25 cellular contexts compared by ENCODE assay signal in genomic region chr1:117653195-117653594, GRCh38. TPM values are rescaled to one million over a fixed set of nuclear protein-coding genes. Genes with fewer than 3 reads are reported as not detected.
DNase-seq lines count a peak whose midpoint lies in the region; ATAC-seq and TF ChIP-seq lines count a peak whose summit lies in the region.
"Had no signal": no experiment of that assay in that cellular context is flagged by ENCODE, and none has a peak within 500 bp of the region (broad histone marks: within the 10 kb centered on the region; RNA-seq: fewer than 3 reads in every experiment).

No MANE protein-coding gene starts in this region.

- peaks cover 54% of the 10 kb centered on the region for H3K4me1 ChIP-seq in CD8-positive, alpha-beta T cell (ENCODE audit: insufficient read depth, low read length)
- H3K4me1 ChIP-seq in Panc1 (ENCODE audit: control insufficient read depth, insufficient read depth, low read length), result peaks cover 47% of the 10 kb centered on the region
- H3K4me1 ChIP-seq in mucosa of rectum (ENCODE audit: control insufficient read depth in 2 of 2, insufficient read depth in 2 of 2, low read length in 2 of 2), result peaks cover 3 to 32% of the 10 kb centered on the region in 2 donors
- peaks cover 0 to 10% (median 0%) of the 10 kb centered on the region in 4 donors for H3K4me1 ChIP-seq in sigmoid colon
- H3K4me1 ChIP-seq: prostate gland had no signal

- peaks cover 10% of the 10 kb centered on the region for H3K27me3 ChIP-seq in CD8-positive, alpha-beta T cell (ENCODE audit: insufficient read depth, low read length)
- H3K27me3 ChIP-seq in Panc1 (ENCODE audit: control insufficient read depth, insufficient read depth, low read length) (no peaks in the 10 kb centered on the region), mucosa of rectum (ENCODE audit: control insufficient read depth in 2 of 2, insufficient read depth in 2 of 2, low read length in 2 of 2) (no peaks in the 10 kb centered on the region), sigmoid colon (no peaks in the 10 kb centered on the region)
- H3K27me3 ChIP-seq: SJSA1, vagina had no signal

- POLR2A ChIA-PET in CD8-positive, alpha-beta T cell (lab: Charles Lee), result interaction anchor here (1.1 kb wide), 1 partner anchor 47 kb away, joined by 5 read pairs; no protein-coding TSS in a partner anchor
- POLR2A ChIA-PET in Panc1 (lab: Charles Lee), result no interaction called here
- POLR2A ChIA-PET in GM10248 (lab: Yijun Ruan, JAX), result no interaction called here

- intact Hi-C loops in CD8-positive, alpha-beta T cell (cut with DNase I, micrococcal nuclease), result no loop called here
- intact Hi-C loops in Panc1 (cut with micrococcal nuclease; ENCODE audit: unreplicated experiment) (no loop called here), sigmoid colon (cut with DNase I) (no loop called here)

- no peak for ATAC-seq in CD8-positive, alpha-beta T cell
- no peak for ATAC-seq in Panc1
- ATAC-seq: HepG2; sciatic nerve; stimulated activated naive CD8-positive, alpha-beta T cell treated with anti-CD3 and anti-CD28 coated beads, Interleukin-15, amount 100 ng/mL, for 72 hours had no signal

- peak overlapping the region; percentile 60 for H3K27ac Mint-ChIP-seq in T-helper 1 cell treated with Interleukin-12 subunit alpha and Interleukin-12 subunit beta and Interleukin-4 antibody, amounts not matched to agents 30 μg/mL and 1 μg/mL, for 36 hours
- no peak overlapping the region for H3K27ac Mint-ChIP-seq in CD8-positive, alpha-beta T cell
- H3K27ac Mint-ChIP-seq: activated naive CD8-positive, alpha-beta T cell treated with anti-CD3 and anti-CD28 coated beads for 36 hours had no signal

- H3K9ac ChIP-seq in mucosa of rectum (ENCODE audit: low read depth in 1 of 2, low read length in 2 of 2), result peak overlapping the region in 1 of 2 donors; percentile 5

- BruUV-seq in Panc1 (replicated peaks; lab: Mats Ljungman, UMichigan), result no TSS peak

- WGBS in sigmoid colon, 2 donors, result 95 to 99% methylated on average over 4 of the region's 4 CpGs

- TF ChIP-seq EP300 in sigmoid colon (IDR thresholded peaks at IDR 0.05), result no peak

- H3K4me3 ChIP-seq in CD8-positive, alpha-beta T cell (ENCODE audit: low read depth, low read length), result no peak overlapping the region
- H3K4me3 ChIP-seq in Panc1 (ENCODE audit: low read depth in 2 of 2, low read length in 2 of 2) (no peak overlapping the region), mucosa of rectum (ENCODE audit: low read length in 2 of 2) (no peak overlapping the region), sigmoid colon (no peak overlapping the region)
- H3K4me3 ChIP-seq: prostate gland, SJSA1, vagina had no signal

- H3K27me3 Mint-ChIP-seq in T-helper 1 cell treated with Interleukin-12 subunit alpha and Interleukin-12 subunit beta and Interleukin-4 antibody, amounts not matched to agents 30 μg/mL and 1 μg/mL, for 36 hours (ENCODE audit: low read depth), result peaks cover 10% of the 10 kb centered on the region
- peaks cover 40% of the 10 kb centered on the region for H3K27me3 Mint-ChIP-seq in CD8-positive, alpha-beta T cell (ENCODE audit: low read depth)

- CTCF ChIA-PET in CD8-positive, alpha-beta T cell (lab: Charles Lee), result interaction anchor here (1.0 to 1.6 kb wide), 2 partner anchors 41 to 118 kb away, joined by 3 to 6 read pairs; no protein-coding TSS in a partner anchor
- CTCF ChIA-PET in Panc1 (lab: Charles Lee) (interaction anchor here (0.5 kb wide), 1 partner anchor 101 kb away, joined by 3 read pairs; no protein-coding TSS in a partner anchor), GM10248 (lab: Yijun Ruan, JAX) (interaction anchor here (1.4 to 2.6 kb wide), 4 partner anchors 9 to 118 kb away, joined by 4 to 15 read pairs (median 10); no protein-coding TSS in a partner anchor)

- H3K4me1 Mint-ChIP-seq in T-helper 1 cell treated with Interleukin-12 subunit alpha and Interleukin-12 subunit beta and Interleukin-4 antibody, amounts not matched to agents 30 μg/mL and 1 μg/mL, for 36 hours (ENCODE audit: low read depth), result peaks cover 76% of the 10 kb centered on the region
- H3K4me1 Mint-ChIP-seq in CD8-positive, alpha-beta T cell (ENCODE audit: low read depth), result peaks cover 75% of the 10 kb centered on the region

- no peaks in the 10 kb centered on the region for H3K9me3 ChIP-seq in CD8-positive, alpha-beta T cell (ENCODE audit: low read length)
- H3K9me3 ChIP-seq in Panc1 (ENCODE audit: control insufficient read depth, insufficient read depth, low read depth, low read length) (no peaks in the 10 kb centered on the region), mucosa of rectum (ENCODE audit: control insufficient read depth in 2 of 2, low read length in 2 of 2) (no peaks in the 10 kb centered on the region), sigmoid colon (no peaks in the 10 kb centered on the region)
- H3K9me3 ChIP-seq: prostate gland, SJSA1, vagina had no signal

- in situ Hi-C loops in Panc1 (cut with HindIII; ENCODE audit: low pct_unique_long_range_greater_than_20kb, low sequenced_read_pairs), result no loop called here

- DNase-seq in T-helper 1 cell (no peak), Panc1 (ENCODE audit: low read depth, low spot score) (no peak), GM10248 (ENCODE audit: extremely low spot score) (no peak), DMS79 (lab: John Stamatoyannopoulos, UW) (no peak), sigmoid colon (no peak)
- no peak for DNase-seq in CD8-positive, alpha-beta T cell
- DNase-seq: activated naive CD8-positive, alpha-beta T cell treated with anti-CD3 and anti-CD28 coated beads for 36 hours; aorta; DMS 273 treated with DMSO at 0.1 percent for 48 hours; GOT3; mammary epithelial cell; NCI-H1092 treated with DMSO at 0.1 percent for 48 hours; NCI-H2029 treated with DMSO at 0.1 percent for 48 hours; NCI-H2227 treated with DMSO at 0.1 percent for 48 hours; RPMI8226; stimulated activated naive CD8-positive, alpha-beta T cell treated with anti-CD3 and anti-CD28 coated beads, Interleukin-15, amount 100 ng/mL, for 72 hours had no signal

- no peak overlapping the region for H3K4me3 Mint-ChIP-seq in T-helper 1 cell treated with Interleukin-12 subunit alpha and Interleukin-12 subunit beta and Interleukin-4 antibody, amounts not matched to agents 30 μg/mL and 1 μg/mL, for 36 hours
- peak overlapping the region; percentile 3 for H3K4me3 Mint-ChIP-seq in CD8-positive, alpha-beta T cell
- H3K4me3 Mint-ChIP-seq: activated naive CD8-positive, alpha-beta T cell treated with anti-CD3 and anti-CD28 coated beads for 36 hours had no signal

- H3K36me3 ChIP-seq in CD8-positive, alpha-beta T cell (ENCODE audit: insufficient read depth, low read length), result no peaks in the 10 kb centered on the region
- H3K36me3 ChIP-seq in Panc1 (ENCODE audit: control insufficient read depth, insufficient read depth, low read length) (no peaks in the 10 kb centered on the region), mucosa of rectum (ENCODE audit: control insufficient read depth in 2 of 2, insufficient read depth in 2 of 2, low read length in 2 of 2) (no peaks in the 10 kb centered on the region), sigmoid colon (no peaks in the 10 kb centered on the region)
- H3K36me3 ChIP-seq: prostate gland, SJSA1, vagina had no signal

- H3K9me3 Mint-ChIP-seq in T-helper 1 cell treated with Interleukin-12 subunit alpha and Interleukin-12 subunit beta and Interleukin-4 antibody, amounts not matched to agents 30 μg/mL and 1 μg/mL, for 36 hours, result no peaks in the 10 kb centered on the region
- H3K9me3 Mint-ChIP-seq in CD8-positive, alpha-beta T cell, result no peaks in the 10 kb centered on the region
- H3K9me3 Mint-ChIP-seq: activated naive CD8-positive, alpha-beta T cell treated with anti-CD3 and anti-CD28 coated beads for 36 hours; activated T-helper 1 cell treated with anti-CD3 and anti-CD28 coated beads, Interleukin-12 subunit alpha, Interleukin-12 subunit beta, Interleukin-2, Interleukin-4 antibody, amounts not matched to agents 30 ng/mL and 10 ng/mL and 1 ng/mL, durations not matched to agents 14 hours and 24 hours and 36 hours; stimulated activated naive CD8-positive, alpha-beta T cell treated with anti-CD3 and anti-CD28 coated beads, Interleukin-15, amount 100 ng/mL, for 72 hours had no signal

- H3K27ac ChIP-seq in CD8-positive, alpha-beta T cell (ENCODE audit: low read depth, low read length), result no peak overlapping the region
- H3K27ac ChIP-seq in Panc1 (ENCODE audit: low read length), result peak overlapping the region; percentile 93
- peak overlapping the region; percentile 14 to 75 for H3K27ac ChIP-seq in mucosa of rectum (ENCODE audit: low read depth in 2 of 2, low read length in 2 of 2)
- no peak overlapping the region for H3K27ac ChIP-seq in sigmoid colon
- H3K27ac ChIP-seq: 22Rv1, prostate gland, SJSA1, vagina had no signal

- peaks cover 7% of the 10 kb centered on the region for H3K36me3 Mint-ChIP-seq in T-helper 1 cell treated with Interleukin-12 subunit alpha and Interleukin-12 subunit beta and Interleukin-4 antibody, amounts not matched to agents 30 μg/mL and 1 μg/mL, for 36 hours (ENCODE audit: low read depth)
- no peaks in the 10 kb centered on the region for H3K36me3 Mint-ChIP-seq in CD8-positive, alpha-beta T cell
- H3K36me3 Mint-ChIP-seq: activated naive CD8-positive, alpha-beta T cell treated with anti-CD3 and anti-CD28 coated beads for 36 hours had no signal

- TF ChIP-seq CTCF in CD8-positive, alpha-beta T cell (IDR thresholded peaks at IDR 0.05), result no peak
- TF ChIP-seq CTCF in Panc1 (IDR thresholded peaks at IDR 0.05) (no peak), GM10248 (IDR thresholded peaks at IDR 0.05; ENCODE audit: control extremely low read depth, extremely low read depth, low read depth, missing control alignments) (no peak), sigmoid colon (IDR thresholded peaks at IDR 0.05) (no peak)

- TF ChIP-seq POLR2A in sigmoid colon (IDR thresholded peaks at IDR 0.05), result no peak

RNA-seq across cellular contexts. Expression of gene TENT5C, which starts 47.3 kb away (rescaled TPM):
- 100 to 1,000 TPM; 146 to 150 TPM for total RNA-seq in CD8-positive, alpha-beta T cell
- total RNA-seq in Panc1 (2021; ENCODE audit: unreplicated experiment) (8.9 TPM), sigmoid colon (1 to 10 TPM; 2.8 to 7.1 (median 5.1) TPM)
- 2.9 TPM for polyA plus RNA-seq in Panc1 (2012; ENCODE audit: insufficient read length)
- 10 to 100 TPM in 1 of 3 donors, 1 to 10 TPM in 2; 4.2 to 10.3 (median 9.9) TPM for polyA plus RNA-seq in sigmoid colon

Comparison
In these comparisons a context has a peak if more than half of its experiments do, and no peak if none do; other contexts are left out.
1. H3K27ac ChIP-seq: peak in Panc1 (single experiment) and mucosa of rectum (2 of 2); none in CD8-positive, alpha-beta T cell (single experiment) and sigmoid colon (0 of 4).
2. RNA of gene TENT5C, which starts 47.3 kb away (total RNA-seq): 146 to 150 TPM in CD8-positive, alpha-beta T cell; 8.9 TPM in Panc1 (single experiment) and 2.8 to 7.1 TPM in sigmoid colon; every median in the first group is over 10 times any median in the second.